Comparison of ENCODE assay signal across 1 cellular context in genomic region chr1:99645699-99646531, GRCh38.
A peak's percentile ranks its signal among the peaks of the same experiment; 100 is the strongest.
TF ChIP-seq lines count a peak whose summit lies in the region.

Gene PALMD, plus strand, starts transcription at chr1:99646113. Its CDS starts 205 bp downstream, at chr1:99646318.

TF ChIP-seq in HepG2, 621 proteins besides CTCF, POLR2A, EP300 and RAD21 (continued from another document and continues in another):
- TF ChIP-seq MNT (IDR thresholded peaks at IDR 0.05) (no peak), ZNF761 (CRISPR knock-in tag; conservative IDR thresholded peaks at IDR 0.05) (no peak), RNF2 (conservative IDR thresholded peaks at IDR 0.05; ENCODE audit: low read depth) (no peak), ZNF574 (CRISPR knock-in tag; IDR thresholded peaks at IDR 0.05) (peak; percentile 57; the same call in 1 of the 2 replicates), TCF7L2 (IDR thresholded peaks at IDR 0.05; ENCODE audit: low read depth, low read length) (no peak), SNAPC5 (CRISPR knock-in tag; IDR thresholded peaks at IDR 0.05; ENCODE audit: borderline replicate concordance) (no peak), MTERF4 (CRISPR knock-in tag; IDR thresholded peaks at IDR 0.05) (no peak), ZNF317 (CRISPR knock-in tag; IDR thresholded peaks at IDR 0.05) (0 out of 2 replicates have a peak, but pooled peaks have one; percentile 38), ZNF101 (CRISPR knock-in tag; IDR thresholded peaks at IDR 0.05; ENCODE audit: borderline replicate concordance, low read depth) (no peak), FOXM1 (CRISPR knock-in tag; IDR thresholded peaks at IDR 0.05) (no peak), ZBTB21 (CRISPR knock-in tag; IDR thresholded peaks at IDR 0.05) (no peak), ZNF749 (CRISPR knock-in tag; IDR thresholded peaks at IDR 0.05; ENCODE audit: borderline replicate concordance) (no peak), ZNF572 (CRISPR knock-in tag; IDR thresholded peaks at IDR 0.05) (no peak), FOXA3 (CRISPR knock-in tag; IDR thresholded peaks at IDR 0.05) (peak; percentile 5; the same call in 1 of the 2 replicates), SOX6 (IDR thresholded peaks at IDR 0.05) (no peak), SOX6 (CRISPR knock-in tag; IDR thresholded peaks at IDR 0.05) (peak; percentile 52), ETS1 (CRISPR knock-in tag; IDR thresholded peaks at IDR 0.05) (no peak), ZNF275 (CRISPR knock-in tag; IDR thresholded peaks at IDR 0.05; ENCODE audit: borderline replicate concordance) (no peak), ZFP37 (CRISPR knock-in tag; IDR thresholded peaks at IDR 0.05; ENCODE audit: borderline replicate concordance) (no peak), ZNF251 (CRISPR knock-in tag; IDR thresholded peaks at IDR 0.05) (no peak), ZBTB4 (CRISPR knock-in tag; IDR thresholded peaks at IDR 0.05; ENCODE audit: borderline replicate concordance) (no peak), NFIB (CRISPR knock-in tag; IDR thresholded peaks at IDR 0.05; ENCODE audit: borderline replicate concordance) (no peak), DMTF1 (CRISPR knock-in tag; IDR thresholded peaks at IDR 0.05) (no peak), ZBTB46 (CRISPR knock-in tag; IDR thresholded peaks at IDR 0.05; ENCODE audit: borderline replicate concordance) (no peak), PITX1 (CRISPR knock-in tag; IDR thresholded peaks at IDR 0.05) (no peak), ZSCAN31 (CRISPR knock-in tag; IDR thresholded peaks at IDR 0.05; ENCODE audit: low read depth) (no peak), SKI (IDR thresholded peaks at IDR 0.05; ENCODE audit: partially characterized antibody) (no peak), REXO4 (CRISPR knock-in tag; IDR thresholded peaks at IDR 0.05; ENCODE audit: borderline replicate concordance) (no peak), TCF12 (IDR thresholded peaks at IDR 0.05) (no peak), TCF12 (CRISPR knock-in tag; IDR thresholded peaks at IDR 0.05) (no peak), ZNF280D (CRISPR knock-in tag; IDR thresholded peaks at IDR 0.05) (0 out of 2 replicates have a peak, but pooled peaks have one; percentile 16), HHEX (CRISPR knock-in tag; IDR thresholded peaks at IDR 0.05) (no peak), ETV5 (CRISPR knock-in tag; IDR thresholded peaks at IDR 0.05; ENCODE audit: borderline replicate concordance) (peak; percentile 79), FOXK1 (CRISPR knock-in tag; IDR thresholded peaks at IDR 0.05; ENCODE audit: borderline replicate concordance, low read depth) (no peak), DNMT3B (CRISPR knock-in tag; conservative IDR thresholded peaks at IDR 0.05) (no peak), TEAD3 (CRISPR knock-in tag; optimal IDR thresholded peaks at IDR 0.05; ENCODE audit: borderline replicate concordance) (no peak), KLF11 (CRISPR knock-in tag; IDR thresholded peaks at IDR 0.05) (no peak), ZNF704 (CRISPR knock-in tag; IDR thresholded peaks at IDR 0.05; ENCODE audit: borderline replicate concordance) (no peak)
